1 cellular context compared by ENCODE assay signal in genomic region chr3:12147263-12147780, GRCh38.
TF ChIP-seq lines count a peak whose summit lies in the region.

No MANE protein-coding gene starts in this region.

TF ChIP-seq in HepG2, 621 proteins besides CTCF, POLR2A, EP300 and RAD21:
- TF ChIP-seq, protein P1, sequence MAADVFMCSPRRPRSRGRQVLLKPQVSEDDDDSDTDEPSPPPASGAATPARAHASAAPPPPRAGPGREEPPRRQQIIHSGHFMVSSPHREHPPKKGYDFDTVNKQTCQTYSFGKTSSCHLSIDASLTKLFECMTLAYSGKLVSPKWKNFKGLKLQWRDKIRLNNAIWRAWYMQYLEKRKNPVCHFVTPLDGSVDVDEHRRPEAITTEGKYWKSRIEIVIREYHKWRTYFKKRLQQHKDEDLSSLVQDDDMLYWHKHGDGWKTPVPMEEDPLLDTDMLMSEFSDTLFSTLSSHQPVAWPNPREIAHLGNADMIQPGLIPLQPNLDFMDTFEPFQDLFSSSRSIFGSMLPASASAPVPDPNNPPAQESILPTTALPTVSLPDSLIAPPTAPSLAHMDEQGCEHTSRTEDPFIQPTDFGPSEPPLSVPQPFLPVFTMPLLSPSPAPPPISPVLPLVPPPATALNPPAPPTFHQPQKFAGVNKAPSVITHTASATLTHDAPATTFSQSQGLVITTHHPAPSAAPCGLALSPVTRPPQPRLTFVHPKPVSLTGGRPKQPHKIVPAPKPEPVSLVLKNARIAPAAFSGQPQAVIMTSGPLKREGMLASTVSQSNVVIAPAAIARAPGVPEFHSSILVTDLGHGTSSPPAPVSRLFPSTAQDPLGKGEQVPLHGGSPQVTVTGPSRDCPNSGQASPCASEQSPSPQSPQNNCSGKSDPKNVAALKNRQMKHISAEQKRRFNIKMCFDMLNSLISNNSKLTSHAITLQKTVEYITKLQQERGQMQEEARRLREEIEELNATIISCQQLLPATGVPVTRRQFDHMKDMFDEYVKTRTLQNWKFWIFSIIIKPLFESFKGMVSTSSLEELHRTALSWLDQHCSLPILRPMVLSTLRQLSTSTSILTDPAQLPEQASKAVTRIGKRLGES (CRISPR knock-in tag; IDR thresholded peaks at IDR 0.05; ENCODE audit: borderline replicate concordance), result no peak
- TF ChIP-seq, protein P2, sequence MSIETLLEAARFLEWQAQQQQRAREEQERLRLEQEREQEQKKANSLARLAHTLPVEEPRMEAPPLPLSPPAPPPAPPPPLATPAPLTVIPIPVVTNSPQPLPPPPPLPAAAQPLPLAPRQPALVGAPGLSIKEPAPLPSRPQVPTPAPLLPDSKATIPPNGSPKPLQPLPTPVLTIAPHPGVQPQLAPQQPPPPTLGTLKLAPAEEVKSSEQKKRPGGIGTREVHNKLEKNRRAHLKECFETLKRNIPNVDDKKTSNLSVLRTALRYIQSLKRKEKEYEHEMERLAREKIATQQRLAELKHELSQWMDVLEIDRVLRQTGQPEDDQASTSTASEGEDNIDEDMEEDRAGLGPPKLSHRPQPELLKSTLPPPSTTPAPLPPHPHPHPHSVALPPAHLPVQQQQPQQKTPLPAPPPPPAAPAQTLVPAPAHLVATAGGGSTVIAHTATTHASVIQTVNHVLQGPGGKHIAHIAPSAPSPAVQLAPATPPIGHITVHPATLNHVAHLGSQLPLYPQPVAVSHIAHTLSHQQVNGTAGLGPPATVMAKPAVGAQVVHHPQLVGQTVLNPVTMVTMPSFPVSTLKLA (IDR thresholded peaks at IDR 0.05), result peak; percentile 95
TF ChIP-seq in HepG2: peak in this region for 1.
